Comparison of ENCODE assay signal across 32 cellular contexts in the genomic region with DNA sequence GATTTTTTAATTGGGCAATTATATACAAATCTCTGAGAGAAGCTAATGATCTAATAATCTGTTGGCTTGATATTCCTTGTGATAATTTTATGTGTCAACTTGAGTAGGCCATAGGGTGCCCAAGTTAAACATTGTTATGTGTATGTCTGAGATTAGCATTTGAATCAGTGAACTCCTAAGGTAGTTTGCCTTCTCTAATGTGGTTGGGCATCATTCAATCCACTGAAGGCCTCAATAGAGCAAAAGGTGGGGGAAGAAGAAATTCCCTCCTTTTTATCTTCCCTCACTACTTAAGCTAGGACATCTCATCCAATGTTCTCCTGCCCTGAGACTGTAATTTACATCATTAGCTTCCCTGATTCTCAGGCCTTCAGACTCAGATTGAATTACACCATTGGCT.
"Had no signal": no experiment of that assay in that cellular context is flagged by ENCODE, and none has a peak within 500 bp of the region (broad histone marks: within the 10 kb centered on the region; RNA-seq: fewer than 3 reads in every experiment).

No MANE protein-coding gene starts in this region.

- H3K27me3 Mint-ChIP-seq: activated naive CD8-positive, alpha-beta T cell treated with anti-CD3 and anti-CD28 coated beads for 36 hours had no signal

- H3K27me3 ChIP-seq: brain microvascular endothelial cell, Peyer's patch, SJSA1 had no signal

- H3K36me3 Mint-ChIP-seq: activated naive CD8-positive, alpha-beta T cell treated with anti-CD3 and anti-CD28 coated beads for 36 hours had no signal

- H3K4me3 ChIP-seq: Peyer's patch, SJSA1 had no signal

- H3K9me3 Mint-ChIP-seq: activated CD4-positive, alpha-beta T cell treated with anti-CD3 and anti-CD28 coated beads, Interleukin-2, amount 10 ng/mL, durations not matched to agents 24 days and 14 days; activated CD8-positive, alpha-beta T cell treated with anti-CD3 and anti-CD28 coated beads for 36 hours; activated naive CD8-positive, alpha-beta T cell treated with anti-CD3 and anti-CD28 coated beads for 36 hours; activated T-helper 17 cell treated with anti-CD3 and anti-CD28 coated beads, Interleukin-2, amount 50 U/mL, for 72 hours had no signal

- H3K4me1 Mint-ChIP-seq: activated CD4-positive, alpha-beta T cell treated with anti-CD3 and anti-CD28 coated beads, Interleukin-2, amount 10 ng/mL, durations not matched to agents 24 days and 14 days; activated naive CD8-positive, alpha-beta T cell treated with anti-CD3 and anti-CD28 coated beads for 36 hours; activated T-helper 17 cell treated with anti-CD3 and anti-CD28 coated beads, Interleukin-2, amount 50 U/mL, for 72 hours had no signal

- ATAC-seq: activated CD8-positive, alpha-beta T cell treated with anti-CD3 and anti-CD28 coated beads for 36 hours; activated T-cell treated with anti-CD3 and anti-CD28 coated beads, Interleukin-2, amount 50 U/mL, for 72 hours; activated T-helper 17 cell treated with anti-CD3 and anti-CD28 coated beads, Interleukin-2, amount 50 U/mL, for 72 hours; PC-3 had no signal

- H3K4me3 Mint-ChIP-seq: activated CD4-positive, alpha-beta T cell treated with anti-CD3 and anti-CD28 coated beads, Interleukin-2, amount 10 ng/mL, durations not matched to agents 24 days and 14 days; activated CD8-positive, alpha-beta T cell treated with anti-CD3 and anti-CD28 coated beads for 36 hours; activated naive CD8-positive, alpha-beta T cell treated with anti-CD3 and anti-CD28 coated beads for 36 hours; activated T-cell treated with anti-CD3 and anti-CD28 coated beads, Interleukin-2, amount 50 U/mL, for 72 hours; activated T-helper 17 cell treated with anti-CD3 and anti-CD28 coated beads, Interleukin-2, amount 50 U/mL, for 72 hours had no signal

- DNase-seq: activated CD4-positive, alpha-beta T cell treated with anti-CD3 and anti-CD28 coated beads, Interleukin-2, amount 10 ng/mL, durations not matched to agents 24 days and 14 days; activated CD4-positive, alpha-beta T cell treated with anti-CD3 and anti-CD28 coated beads, Interleukin-2, amount 50 U/mL, for 4 hours; activated CD4-positive, CD25-positive, alpha-beta regulatory T cell; activated CD8-positive, alpha-beta T cell treated with anti-CD3 and anti-CD28 coated beads for 36 hours; activated effector memory CD4-positive, alpha-beta T cell treated with anti-CD3 and anti-CD28 coated beads, Interleukin-2, amount 50 U/mL, for 16 hours; activated naive CD4-positive, alpha-beta T cell; activated naive CD4-positive, alpha-beta T cell treated with anti-CD3 and anti-CD28 coated beads, Interleukin-2, amount 50 U/mL, for 16 hours; activated naive CD8-positive, alpha-beta T cell treated with anti-CD3 and anti-CD28 coated beads for 36 hours; activated T-cell treated with anti-CD3 and anti-CD28 coated beads, Interleukin-2, amount 50 U/mL, for 1 hour; activated T-cell treated with anti-CD3 and anti-CD28 coated beads, Interleukin-2, amount 50 U/mL, for 72 hours; amniotic stem cell; aorta; brain microvascular endothelial cell; central memory CD4-positive, alpha-beta T cell; NCI-H1092 treated with DMSO at 0.1 percent for 48 hours; NCI-H1417; NCI-H146; NCI-H187; NCI-H2029 treated with DMSO at 0.1 percent for 48 hours; NCI-H2107; NCI-H226; NCI-H524 treated with DMSO at 0.1 percent for 48 hours; PC-3; Peyer's patch; RPMI8226; SHP77 treated with DMSO at 0.1 percent for 48 hours; SK-N-SH; T-helper 1 cell; T-helper 2 cell; T-helper 9 cell had no signal

- H3K36me3 ChIP-seq: brain microvascular endothelial cell, Peyer's patch, SJSA1 had no signal

- H3K27ac Mint-ChIP-seq: activated CD4-positive, alpha-beta T cell treated with anti-CD3 and anti-CD28 coated beads, Interleukin-2, amount 10 ng/mL, durations not matched to agents 24 days and 14 days; activated CD8-positive, alpha-beta T cell treated with anti-CD3 and anti-CD28 coated beads for 36 hours; activated naive CD8-positive, alpha-beta T cell treated with anti-CD3 and anti-CD28 coated beads for 36 hours; activated T-cell treated with anti-CD3 and anti-CD28 coated beads, Interleukin-2, amount 50 U/mL, for 72 hours; activated T-helper 17 cell treated with anti-CD3 and anti-CD28 coated beads, Interleukin-2, amount 50 U/mL, for 72 hours had no signal
